In the genomic region with DNA sequence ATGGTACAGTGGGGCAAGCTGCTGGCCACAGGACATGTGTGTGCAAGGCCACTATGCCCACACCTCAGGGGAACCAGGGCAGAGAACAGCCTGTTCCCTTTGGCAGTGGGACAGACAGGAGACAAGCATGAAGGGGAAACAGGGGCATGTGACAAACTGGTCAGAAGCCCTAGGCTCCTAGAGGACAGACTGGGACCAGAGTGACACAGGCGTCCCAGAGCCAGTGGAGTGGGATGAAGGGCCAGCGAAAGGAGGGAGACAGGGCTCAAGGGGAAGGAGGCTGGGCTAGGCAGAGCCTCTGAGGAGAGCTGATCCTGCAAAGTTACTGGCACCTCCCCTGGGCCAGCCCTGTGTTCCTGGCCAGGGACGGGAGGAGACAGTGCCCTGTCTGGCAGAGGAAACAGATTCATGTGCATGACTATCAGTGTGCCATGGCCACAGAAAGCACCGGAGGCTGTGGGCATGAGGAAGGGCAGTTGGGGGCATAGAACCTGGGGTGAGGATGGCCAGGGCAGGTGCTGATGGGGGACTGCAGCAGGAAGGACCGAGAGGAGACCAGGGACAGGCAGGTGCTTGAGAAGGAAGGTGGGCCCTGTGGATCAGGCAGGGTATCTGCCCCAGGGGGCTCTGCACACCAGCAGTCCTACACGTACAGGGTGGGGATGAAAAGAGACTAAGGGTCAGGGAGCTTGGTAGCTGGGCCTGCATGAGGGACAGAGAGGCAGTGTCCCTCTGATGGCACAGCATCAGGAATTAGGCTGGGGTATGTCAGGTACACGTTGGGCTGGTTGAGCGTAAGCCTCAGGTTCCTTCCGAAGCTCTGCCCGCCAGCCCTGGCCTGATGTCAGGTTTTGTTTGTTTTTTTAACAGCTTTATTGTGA, we compare ENCODE assay signal across 2 cellular contexts.
TF ChIP-seq lines count a peak whose summit lies in the region.

No MANE protein-coding gene starts in this region.

TF ChIP-seq in liver, 16 proteins besides CTCF, POLR2A, EP300 and RAD21:
- TF ChIP-seq RXRA (IDR thresholded peaks at IDR 0.05) (peak; percentile 44 to 50), YY1 (IDR thresholded peaks at IDR 0.05) (no peak), HNF4A (conservative IDR thresholded peaks at IDR 0.05) (peak; percentile 57 to 70), EGR1 (IDR thresholded peaks at IDR 0.05; ENCODE audit: low read depth in 2 of 2) (no peak), SP1 (IDR thresholded peaks at IDR 0.05) (peak; percentile 36)
- TF ChIP-seq, protein P1, sequence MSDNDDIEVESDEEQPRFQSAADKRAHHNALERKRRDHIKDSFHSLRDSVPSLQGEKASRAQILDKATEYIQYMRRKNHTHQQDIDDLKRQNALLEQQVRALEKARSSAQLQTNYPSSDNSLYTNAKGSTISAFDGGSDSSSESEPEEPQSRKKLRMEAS (IDR thresholded peaks at IDR 0.05): no peak
TF ChIP-seq in liver: peak in this region for 3.

TF ChIP-seq in HepG2, 621 proteins besides CTCF, POLR2A, EP300 and RAD21:
- no peak for TF ChIP-seq ZNF629 (CRISPR knock-in tag; conservative IDR thresholded peaks at IDR 0.05)
- TF ChIP-seq, protein P2, sequence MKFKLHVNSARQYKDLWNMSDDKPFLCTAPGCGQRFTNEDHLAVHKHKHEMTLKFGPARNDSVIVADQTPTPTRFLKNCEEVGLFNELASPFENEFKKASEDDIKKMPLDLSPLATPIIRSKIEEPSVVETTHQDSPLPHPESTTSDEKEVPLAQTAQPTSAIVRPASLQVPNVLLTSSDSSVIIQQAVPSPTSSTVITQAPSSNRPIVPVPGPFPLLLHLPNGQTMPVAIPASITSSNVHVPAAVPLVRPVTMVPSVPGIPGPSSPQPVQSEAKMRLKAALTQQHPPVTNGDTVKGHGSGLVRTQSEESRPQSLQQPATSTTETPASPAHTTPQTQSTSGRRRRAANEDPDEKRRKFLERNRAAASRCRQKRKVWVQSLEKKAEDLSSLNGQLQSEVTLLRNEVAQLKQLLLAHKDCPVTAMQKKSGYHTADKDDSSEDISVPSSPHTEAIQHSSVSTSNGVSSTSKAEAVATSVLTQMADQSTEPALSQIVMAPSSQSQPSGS (CRISPR knock-in tag; IDR thresholded peaks at IDR 0.05): no peak
- no peak for TF ChIP-seq NCOR1 (IDR thresholded peaks at IDR 0.05; ENCODE audit: borderline replicate concordance, low read length)
- TF ChIP-seq ZNF547 (CRISPR knock-in tag; IDR thresholded peaks at IDR 0.05): no peak
- TF ChIP-seq ZSCAN30 (CRISPR knock-in tag; IDR thresholded peaks at IDR 0.05): no peak
- TF ChIP-seq ZNF577 (CRISPR knock-in tag; IDR thresholded peaks at IDR 0.05; ENCODE audit: borderline replicate concordance, low read depth): no peak
- TF ChIP-seq, protein P3, sequence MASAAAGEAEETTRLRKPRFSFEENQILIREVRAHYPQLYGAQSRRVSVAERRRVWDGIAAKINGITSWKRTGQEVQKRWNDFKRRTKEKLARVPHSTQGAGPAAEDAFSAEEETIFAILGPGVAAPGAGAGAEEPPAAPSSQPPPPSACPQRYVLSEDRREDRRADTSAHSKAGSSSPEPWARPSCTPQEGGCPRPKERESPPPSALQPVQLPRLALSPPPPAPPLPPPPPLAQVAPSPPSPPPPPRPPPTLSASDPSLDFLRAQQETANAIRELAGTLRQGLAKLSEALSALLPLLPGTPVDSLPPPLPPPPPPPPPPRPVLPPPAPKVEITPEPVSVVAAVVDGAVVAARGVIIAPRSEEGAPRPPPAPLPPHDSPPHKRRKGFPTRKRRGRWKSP (CRISPR knock-in tag; IDR thresholded peaks at IDR 0.05): no peak
- TF ChIP-seq ZNF674 (CRISPR knock-in tag; IDR thresholded peaks at IDR 0.05; ENCODE audit: low read depth): no peak
